1 cellular context compared by ENCODE assay signal in genomic region chr17:6713130-6713917, GRCh38.
TF ChIP-seq lines count a peak whose summit lies in the region.

Gene SLC13A5, minus strand, starts transcription at chr17:6713369. Its CDS starts 36 bp downstream, at chr17:6713333.

TF ChIP-seq in HepG2, 621 proteins besides CTCF, POLR2A, EP300 and RAD21 (continued from another document and continues in another):
- TF ChIP-seq CREB3 (CRISPR knock-in tag; IDR thresholded peaks at IDR 0.05) (no peak), ZNF619 (CRISPR knock-in tag; IDR thresholded peaks at IDR 0.05) (peak; percentile 87), KLF11 (CRISPR knock-in tag; IDR thresholded peaks at IDR 0.05) (peak; percentile 64; the same call in 1 of the 2 replicates), ZNF576 (CRISPR knock-in tag; IDR thresholded peaks at IDR 0.05) (no peak), AKNA (CRISPR knock-in tag; IDR thresholded peaks at IDR 0.05; ENCODE audit: borderline replicate concordance) (0 out of 2 replicates have a peak, but pooled peaks have one; percentile 61), PHF8 (CRISPR knock-in tag; IDR thresholded peaks at IDR 0.05) (peak; percentile 44), KMT2B (CRISPR knock-in tag; IDR thresholded peaks at IDR 0.05) (no peak), ZBTB20 (CRISPR knock-in tag; IDR thresholded peaks at IDR 0.05; ENCODE audit: borderline replicate concordance, low read depth) (peak; percentile 40; the same call in 1 of the 2 replicates), IRF2 (CRISPR knock-in tag; IDR thresholded peaks at IDR 0.05) (0 out of 2 replicates have a peak, but pooled peaks have one; percentile 67), ZKSCAN1 (IDR thresholded peaks at IDR 0.05; ENCODE audit: low read length) (no peak), REXO4 (CRISPR knock-in tag; IDR thresholded peaks at IDR 0.05; ENCODE audit: borderline replicate concordance) (no peak), EEA1 (CRISPR knock-in tag; IDR thresholded peaks at IDR 0.05; ENCODE audit: borderline replicate concordance) (no peak; the same call in 1 of the 2 replicates), ZNF773 (CRISPR knock-in tag; IDR thresholded peaks at IDR 0.05; ENCODE audit: borderline replicate concordance) (0 out of 2 replicates have a peak, but pooled peaks have one; percentile 22), XRCC5 (optimal IDR thresholded peaks at IDR 0.05; ENCODE audit: low read length) (peak; percentile 72), ONECUT2 (CRISPR knock-in tag; IDR thresholded peaks at IDR 0.05) (no peak), ZSCAN22 (CRISPR knock-in tag; IDR thresholded peaks at IDR 0.05) (no peak), PHB2 (IDR thresholded peaks at IDR 0.05; ENCODE audit: partially characterized antibody) (no peak), ZNF317 (CRISPR knock-in tag; IDR thresholded peaks at IDR 0.05) (peak; percentile 82; the same call in 1 of the 2 replicates), CCAR2 (optimal IDR thresholded peaks at IDR 0.05; ENCODE audit: low read depth, low read length) (no peak), ZBTB37 (CRISPR knock-in tag; IDR thresholded peaks at IDR 0.05) (no peak), FLYWCH1 (CRISPR knock-in tag; IDR thresholded peaks at IDR 0.05) (no peak), SSRP1 (CRISPR knock-in tag; IDR thresholded peaks at IDR 0.05) (no peak), DR1 (CRISPR knock-in tag; IDR thresholded peaks at IDR 0.05) (peak; percentile 99), GMEB1 (CRISPR knock-in tag; IDR thresholded peaks at IDR 0.05; ENCODE audit: borderline replicate concordance) (peak; percentile 31; the same call in 1 of the 2 replicates), HBP1 (CRISPR knock-in tag; IDR thresholded peaks at IDR 0.05; ENCODE audit: low read depth) (peak; percentile 26), CHD2 (IDR thresholded peaks at IDR 0.05; ENCODE audit: low read depth, low read length) (no peak; the same call in 1 of the 2 replicates), ZNF350 (CRISPR knock-in tag; IDR thresholded peaks at IDR 0.05; ENCODE audit: borderline replicate concordance, low read depth) (peak; percentile 86), KLF9 (CRISPR knock-in tag; IDR thresholded peaks at IDR 0.05; ENCODE audit: low read depth) (no peak), CENPX (CRISPR knock-in tag; IDR thresholded peaks at IDR 0.05) (no peak), GABPB1 (CRISPR knock-in tag; IDR thresholded peaks at IDR 0.05) (peak; percentile 73), ZNF841 (CRISPR knock-in tag; IDR thresholded peaks at IDR 0.05; ENCODE audit: borderline replicate concordance) (no peak), ZNF224 (CRISPR knock-in tag; IDR thresholded peaks at IDR 0.05) (no peak), HIVEP1 (CRISPR knock-in tag; IDR thresholded peaks at IDR 0.05) (no peak; the same call in 1 of the 2 replicates), TAF15 (IDR thresholded peaks at IDR 0.05; ENCODE audit: low read depth, low read length, poor library complexity, severe bottlenecking) (no peak), IRX3 (CRISPR knock-in tag; IDR thresholded peaks at IDR 0.05; ENCODE audit: borderline replicate concordance, low read depth) (no peak), IKZF1 (IDR thresholded peaks at IDR 0.05) (no peak), MXD3 (CRISPR knock-in tag; IDR thresholded peaks at IDR 0.05) (peak; percentile 61; the same call in 1 of the 2 replicates), MAZ (IDR thresholded peaks at IDR 0.05; ENCODE audit: borderline replicate concordance, low read depth, low read length) (peak; percentile 96), MAZ (CRISPR knock-in tag; IDR thresholded peaks at IDR 0.05; ENCODE audit: low read depth) (peak; percentile 81; the same call in 1 of the 2 replicates)
- TF ChIP-seq, protein P1, sequence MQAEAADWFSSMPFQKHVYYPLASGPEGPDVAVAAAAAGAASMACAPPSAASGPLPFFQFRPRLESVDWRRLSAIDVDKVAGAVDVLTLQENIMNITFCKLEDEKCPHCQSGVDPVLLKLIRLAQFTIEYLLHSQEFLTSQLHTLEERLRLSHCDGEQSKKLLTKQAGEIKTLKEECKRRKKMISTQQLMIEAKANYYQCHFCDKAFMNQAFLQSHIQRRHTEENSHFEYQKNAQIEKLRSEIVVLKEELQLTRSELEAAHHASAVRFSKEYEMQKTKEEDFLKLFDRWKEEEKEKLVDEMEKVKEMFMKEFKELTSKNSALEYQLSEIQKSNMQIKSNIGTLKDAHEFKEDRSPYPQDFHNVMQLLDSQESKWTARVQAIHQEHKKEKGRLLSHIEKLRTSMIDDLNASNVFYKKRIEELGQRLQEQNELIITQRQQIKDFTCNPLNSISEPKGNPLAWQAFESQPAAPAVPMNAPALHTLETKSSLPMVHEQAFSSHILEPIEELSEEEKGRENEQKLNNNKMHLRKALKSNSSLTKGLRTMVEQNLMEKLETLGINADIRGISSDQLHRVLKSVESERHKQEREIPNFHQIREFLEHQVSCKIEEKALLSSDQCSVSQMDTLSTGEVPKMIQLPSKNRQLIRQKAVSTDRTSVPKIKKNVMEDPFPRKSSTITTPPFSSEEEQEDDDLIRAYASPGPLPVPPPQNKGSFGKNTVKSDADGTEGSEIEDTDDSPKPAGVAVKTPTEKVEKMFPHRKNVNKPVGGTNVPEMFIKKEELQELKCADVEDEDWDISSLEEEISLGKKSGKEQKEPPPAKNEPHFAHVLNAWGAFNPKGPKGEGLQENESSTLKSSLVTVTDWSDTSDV (CRISPR knock-in tag; IDR thresholded peaks at IDR 0.05): no peak
- TF ChIP-seq, protein P2, sequence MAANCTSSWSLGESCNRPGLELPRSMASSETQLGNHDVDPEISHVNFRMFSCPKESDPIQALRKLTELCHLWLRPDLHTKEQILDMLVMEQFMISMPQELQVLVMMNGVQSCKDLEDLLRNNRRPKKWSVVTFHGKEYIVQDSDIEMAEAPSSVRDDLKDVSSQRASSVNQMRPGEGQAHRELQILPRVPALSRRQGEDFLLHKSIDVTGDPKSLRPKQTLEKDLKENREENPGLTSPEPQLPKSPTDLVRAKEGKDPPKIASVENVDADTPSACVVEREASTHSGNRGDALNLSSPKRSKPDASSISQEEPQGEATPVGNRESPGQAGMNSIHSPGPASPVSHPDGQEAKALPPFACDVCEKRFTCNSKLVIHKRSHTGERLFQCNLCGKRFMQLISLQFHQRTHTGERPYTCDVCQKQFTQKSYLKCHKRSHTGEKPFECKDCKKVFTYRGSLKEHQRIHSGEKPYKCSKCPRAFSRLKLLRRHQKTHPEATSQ (CRISPR knock-in tag; IDR thresholded peaks at IDR 0.05; ENCODE audit: borderline replicate concordance): peak; percentile 62
- TF ChIP-seq, protein P3, sequence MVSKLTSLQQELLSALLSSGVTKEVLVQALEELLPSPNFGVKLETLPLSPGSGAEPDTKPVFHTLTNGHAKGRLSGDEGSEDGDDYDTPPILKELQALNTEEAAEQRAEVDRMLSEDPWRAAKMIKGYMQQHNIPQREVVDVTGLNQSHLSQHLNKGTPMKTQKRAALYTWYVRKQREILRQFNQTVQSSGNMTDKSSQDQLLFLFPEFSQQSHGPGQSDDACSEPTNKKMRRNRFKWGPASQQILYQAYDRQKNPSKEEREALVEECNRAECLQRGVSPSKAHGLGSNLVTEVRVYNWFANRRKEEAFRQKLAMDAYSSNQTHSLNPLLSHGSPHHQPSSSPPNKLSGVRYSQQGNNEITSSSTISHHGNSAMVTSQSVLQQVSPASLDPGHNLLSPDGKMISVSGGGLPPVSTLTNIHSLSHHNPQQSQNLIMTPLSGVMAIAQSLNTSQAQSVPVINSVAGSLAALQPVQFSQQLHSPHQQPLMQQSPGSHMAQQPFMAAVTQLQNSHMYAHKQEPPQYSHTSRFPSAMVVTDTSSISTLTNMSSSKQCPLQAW (CRISPR knock-in tag; IDR thresholded peaks at IDR 0.05): peak; percentile 36; the same call in 1 of the 2 replicates
- TF ChIP-seq, protein P4, sequence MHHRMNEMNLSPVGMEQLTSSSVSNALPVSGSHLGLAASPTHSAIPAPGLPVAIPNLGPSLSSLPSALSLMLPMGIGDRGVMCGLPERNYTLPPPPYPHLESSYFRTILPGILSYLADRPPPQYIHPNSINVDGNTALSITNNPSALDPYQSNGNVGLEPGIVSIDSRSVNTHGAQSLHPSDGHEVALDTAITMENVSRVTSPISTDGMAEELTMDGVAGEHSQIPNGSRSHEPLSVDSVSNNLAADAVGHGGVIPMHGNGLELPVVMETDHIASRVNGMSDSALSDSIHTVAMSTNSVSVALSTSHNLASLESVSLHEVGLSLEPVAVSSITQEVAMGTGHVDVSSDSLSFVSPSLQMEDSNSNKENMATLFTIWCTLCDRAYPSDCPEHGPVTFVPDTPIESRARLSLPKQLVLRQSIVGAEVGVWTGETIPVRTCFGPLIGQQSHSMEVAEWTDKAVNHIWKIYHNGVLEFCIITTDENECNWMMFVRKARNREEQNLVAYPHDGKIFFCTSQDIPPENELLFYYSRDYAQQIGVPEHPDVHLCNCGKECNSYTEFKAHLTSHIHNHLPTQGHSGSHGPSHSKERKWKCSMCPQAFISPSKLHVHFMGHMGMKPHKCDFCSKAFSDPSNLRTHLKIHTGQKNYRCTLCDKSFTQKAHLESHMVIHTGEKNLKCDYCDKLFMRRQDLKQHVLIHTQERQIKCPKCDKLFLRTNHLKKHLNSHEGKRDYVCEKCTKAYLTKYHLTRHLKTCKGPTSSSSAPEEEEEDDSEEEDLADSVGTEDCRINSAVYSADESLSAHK (CRISPR knock-in tag; IDR thresholded peaks at IDR 0.05; ENCODE audit: borderline replicate concordance): no peak
